8 cellular contexts compared by ENCODE assay signal in genomic region chr18:47756364-47757016, GRCh38.
DNase-seq lines count a peak whose midpoint lies in the region; ATAC-seq, FAIRE-seq and TF ChIP-seq lines count a peak whose summit lies in the region.

No MANE protein-coding gene starts in this region.

- no peaks in the 10 kb centered on the region for H3K79me2 ChIP-seq in keratinocyte (ENCODE audit: control insufficient read depth, insufficient read depth, low read length)

- H3K9me3 Mint-ChIP-seq in brain: peaks cover 10 to 21% (median 17%) of the 10 kb centered on the region in 5 experiments

- H3K4me1 Mint-ChIP-seq in T-helper 17 cell: peaks cover 2% of the 10 kb centered on the region
- H3K4me1 Mint-ChIP-seq in brain: no peaks in the 10 kb centered on the region

- no peak overlapping the region for H3K4me3 Mint-ChIP-seq in T-helper 17 cell
- H3K4me3 Mint-ChIP-seq in brain: no peak overlapping the region

- no peak overlapping the region for H3K9ac ChIP-seq in keratinocyte (ENCODE audit: control insufficient read depth, extremely low read depth, insufficient read depth, low read length)

- no peak overlapping the region for H3K27ac ChIP-seq in keratinocyte (ENCODE audit: control insufficient read depth, insufficient read depth, low read length)

- peak; percentile 95 for TF ChIP-seq CTCF in NB4 (IDR thresholded peaks at IDR 0.05; ENCODE audit: low read depth, low read length)
- TF ChIP-seq CTCF in brain (conservative IDR thresholded peaks at IDR 0.05): peak; percentile 72 to 82
- TF ChIP-seq CTCF in keratinocyte (optimal IDR thresholded peaks at IDR 0.05 in 1 of 3, IDR thresholded peaks at IDR 0.05 in 1 of 3, conservative IDR thresholded peaks at IDR 0.05 in 1 of 3; ENCODE audit: extremely low read depth in 1 of 3, insufficient read depth in 2 of 3, low read length in 3 of 3): peak; percentile 93 to 95 (median 94)

- no peaks in the 10 kb centered on the region for H3K27me3 ChIP-seq in keratinocyte (ENCODE audit: control insufficient read depth, extremely low read depth, insufficient read depth, low read length)

- no peaks in the 10 kb centered on the region for H4K20me1 ChIP-seq in keratinocyte (ENCODE audit: control insufficient read depth, extremely low read depth, insufficient read depth, low read length)

- no peaks in the 10 kb centered on the region for H3K4me1 ChIP-seq in keratinocyte (ENCODE audit: control insufficient read depth, extremely low read depth, insufficient read depth, low read length)

- DNase-seq in Right ventricle myocardium inferior (ENCODE audit: missing footprints) (no peak), cardiac septum (ENCODE audit: low spot score) (no peak), NB4 (ENCODE audit: low read depth) (peak; percentile 66), T-helper 17 cell (peak in 2 of 3 donors; percentile 21 to 40), keratinocyte (ENCODE audit: low read depth, low spot score) (no peak)
- DNase-seq in stimulated activated CD4-positive, alpha-beta T cell treated with anti-CD3 and anti-CD28 coated beads, Interleukin-4, amount 100 ng/mL, for 24 hours: peak; percentile 59

- H3K9me3 ChIP-seq in T-helper 17 cell (ENCODE audit: control insufficient read depth, low read length, poor library complexity, severe bottlenecking): no peaks in the 10 kb centered on the region
- H3K9me3 ChIP-seq in keratinocyte (ENCODE audit: control insufficient read depth, low read depth, low read length): no peaks in the 10 kb centered on the region

- H3K4me3 ChIP-seq in NB4 (ENCODE audit: low read depth, low read length) (no peak overlapping the region), keratinocyte (ENCODE audit: control insufficient read depth in 2 of 3, extremely low read depth in 1 of 3, insufficient read depth in 2 of 3, low read depth in 1 of 3, low read length in 3 of 3) (no peak overlapping the region)

- H3K36me3 Mint-ChIP-seq in T-helper 17 cell (ENCODE audit: low read depth): peaks cover 4% of the 10 kb centered on the region
- H3K36me3 Mint-ChIP-seq in brain: no peaks in the 10 kb centered on the region

- no peaks in the 10 kb centered on the region for H3K9me1 ChIP-seq in keratinocyte (ENCODE audit: control insufficient read depth, extremely low read depth, insufficient read depth, low read length)

- H3K27ac Mint-ChIP-seq in T-helper 17 cell (no peak overlapping the region), brain (no peak overlapping the region)

- no peak for TF ChIP-seq POLR2A in NB4 (IDR thresholded peaks at IDR 0.05; ENCODE audit: extremely low read depth, insufficient read length)

- peak; percentile 13 for FAIRE-seq in keratinocyte (lab: Jason Lieb, UNC)

- dilution Hi-C loops in keratinocyte (cut with MboI; ENCODE audit: extremely low pct_ligation_motif_present, low sequenced_read_pairs): no loop called here

- H3K27me3 Mint-ChIP-seq in T-helper 17 cell (peaks cover 20% of the 10 kb centered on the region), brain (peaks cover 37% of the 10 kb centered on the region)

- ATAC-seq in Right ventricle myocardium inferior (peak; percentile 42), T-helper 17 cell (peak; percentile 65), HG02884 (IDR thresholded peaks at IDR 0.05; ENCODE audit: unreplicated experiment) (no peak)

- H3K36me3 ChIP-seq in keratinocyte (ENCODE audit: control insufficient read depth in 2 of 2, extremely low read depth in 1 of 2, insufficient read depth in 2 of 2, low read length in 2 of 2): no peaks in the 10 kb centered on the region

- no peak overlapping the region for H3K4me2 ChIP-seq in keratinocyte (ENCODE audit: control insufficient read depth, extremely low read depth, insufficient read depth, low read depth, low read length)

- H2AFZ ChIP-seq in keratinocyte (ENCODE audit: control insufficient read depth, low read length): no peak overlapping the region

- intact Hi-C loops in Right ventricle myocardium inferior (cut with DNase I) (no loop called here), cardiac septum (cut with DNase I) (no loop called here)

Comparison
In these comparisons a context has a peak if more than half of its experiments do, and no peak if none do; other contexts are left out.
1. DNase-seq: peak in NB4 (single experiment), T-helper 17 cell (2 of 3) and stimulated activated CD4-positive, alpha-beta T cell treated with anti-CD3 and anti-CD28 coated beads, Interleukin-4, amount 100 ng/mL, for 24 hours (single experiment); none in Right ventricle myocardium inferior (single experiment), cardiac septum (single experiment) and keratinocyte (single experiment).
2. Peak in every context shown above with its lines, with median percentiles within 50 percentile points of each other: CTCF ChIP-seq.